Comparison of ENCODE assay signal across 21 cellular contexts in the genomic region with DNA sequence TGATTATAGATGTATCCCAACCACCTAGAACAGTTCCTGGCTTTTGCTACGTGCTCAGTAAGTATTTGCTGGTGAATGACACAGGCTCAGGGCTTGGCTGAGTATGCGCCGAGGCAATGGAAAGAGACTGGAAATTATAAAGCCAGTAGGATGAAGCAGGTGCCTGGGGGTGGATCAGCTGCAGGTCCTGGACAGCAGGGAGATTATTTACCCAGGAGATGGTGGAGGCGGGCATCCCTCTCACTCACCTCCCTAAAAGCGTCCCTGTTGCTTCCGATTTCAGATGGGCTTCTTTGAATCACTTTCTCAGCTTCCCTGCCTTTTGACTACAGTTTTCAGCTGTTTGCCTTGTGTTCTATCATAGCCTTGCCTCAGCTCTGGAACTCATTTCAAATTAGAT. TPM values are rescaled to one million over a fixed set of nuclear protein-coding genes. Genes with fewer than 3 reads are reported as not detected.
A peak's percentile ranks its signal among the peaks of the same experiment; 100 is the strongest.
DNase-seq lines count a peak whose midpoint lies in the region; ATAC-seq lines count a peak whose summit lies in the region.
"Had no signal": no experiment of that assay in that cellular context is flagged by ENCODE, and none has a peak within 500 bp of the region (broad histone marks: within the 10 kb centered on the region; RNA-seq: fewer than 3 reads in every experiment).

No MANE protein-coding gene starts in this region.

- peak overlapping the region; percentile 7 for H3K56ac ChIP-seq in mesendoderm (ENCODE audit: low read length)

- no peaks in the 10 kb centered on the region for H3K36me3 ChIP-seq in H7 (replicated peaks; ENCODE audit: control insufficient read depth, insufficient read depth, low read length)
- no peaks in the 10 kb centered on the region for H3K36me3 ChIP-seq in mesendoderm (ENCODE audit: control insufficient read depth, insufficient read depth, low read length)
- H3K36me3 ChIP-seq: BLaER1 had no signal

- no CpG with 5 or more reads among the region's 6 CpGs for WGBS in mesendoderm (ENCODE audit: extremely low coverage, insufficient coverage, low lambda C conversion rate)

- no peak for ATAC-seq in GM18517 (IDR thresholded peaks at IDR 0.05; ENCODE audit: unreplicated experiment)
- no peak for ATAC-seq in HG02642 (IDR thresholded peaks at IDR 0.05; ENCODE audit: poor library complexity, unreplicated experiment)
- ATAC-seq in HG03280 (IDR thresholded peaks at IDR 0.05; ENCODE audit: unreplicated experiment) = no peak
- ATAC-seq: CD8-positive, alpha-beta T cell; HCT116 had no signal

- H2BK15ac ChIP-seq in mesendoderm (replicated peaks; ENCODE audit: low read depth) = no peak overlapping the region

- DNase-seq in H7 = peak; percentile 10
- DNase-seq in NCI-H69 (lab: John Stamatoyannopoulos, UW) = peak; percentile 14
- no peak for DNase-seq in mesendoderm
- DNase-seq: Caco-2; CD4-positive, CD25-positive, alpha-beta regulatory T cell; CD8-positive, alpha-beta T cell; DMS153; DND-41; GM23248; H9; HFFc6 had no signal

- H3K4me1 ChIP-seq in mesendoderm (ENCODE audit: control insufficient read depth, low read depth, low read length) = peaks cover 8% of the 10 kb centered on the region
- H3K4me1 ChIP-seq: Caco-2 had no signal

- H2BK5ac ChIP-seq in mesendoderm (ENCODE audit: low read length) = no peak overlapping the region

- no peaks in the 10 kb centered on the region for H3K79me1 ChIP-seq in mesendoderm (ENCODE audit: low read length)

- no peak overlapping the region for H3K27ac ChIP-seq in mesendoderm (ENCODE audit: low read depth, low read length)
- H3K27ac ChIP-seq: 22Rv1, BLaER1, C4-2B, GM23248 had no signal

- no peak overlapping the region for H4K8ac ChIP-seq in mesendoderm (ENCODE audit: low read depth, low read length)

- H2AK5ac ChIP-seq in mesendoderm (ENCODE audit: low read length) = no peak overlapping the region

- H3K4me2 ChIP-seq in mesendoderm (ENCODE audit: low read length) = no peak overlapping the region
- H3K4me2 ChIP-seq: BLaER1 had no signal

- no peak overlapping the region for H3K18ac ChIP-seq in mesendoderm (ENCODE audit: low read length)

- H4K5ac ChIP-seq in mesendoderm (ENCODE audit: low read length) = no peak overlapping the region

- H3K79me2 ChIP-seq in mesendoderm (ENCODE audit: control insufficient read depth, insufficient read depth, low read length) = no peaks in the 10 kb centered on the region

- no peak overlapping the region for H2BK120ac ChIP-seq in mesendoderm (ENCODE audit: low read depth, low read length)

- H3K4ac ChIP-seq in mesendoderm (ENCODE audit: low read depth, low read length) = no peak overlapping the region

- H3K4me3 ChIP-seq in H7 (ENCODE audit: insufficient read depth, low read depth, low read length) = no peak overlapping the region
- no peak overlapping the region for H3K4me3 ChIP-seq in mesendoderm (ENCODE audit: low read length)
- H3K4me3 ChIP-seq: BLaER1, GM23248 had no signal

- H3K27me3 ChIP-seq in H7 (ENCODE audit: control insufficient read depth, insufficient read depth, low read length) (no peaks in the 10 kb centered on the region), mesendoderm (ENCODE audit: insufficient read depth, low read length, poor library complexity) (no peaks in the 10 kb centered on the region)
- H3K27me3 ChIP-seq: BLaER1 had no signal

- H3K9ac ChIP-seq in mesendoderm (ENCODE audit: low read length) = no peak overlapping the region
- H3K9ac ChIP-seq: BLaER1, GM23248 had no signal

- H3K23ac ChIP-seq in mesendoderm (ENCODE audit: low read length) = no peak overlapping the region

RNA-seq across cellular contexts. Expression of gene SLC6A13, which starts 6.4 kb away (rescaled TPM):
- not detected in 2 replicates for total RNA-seq in H7 (2014; rRNA removed; shearing (Covaris generic))
- 0.06 TPM for polyA plus RNA-seq in mesendoderm (2013, experiment 1 of 2)
- 0.10 TPM for polyA plus RNA-seq in mesendoderm (2013, experiment 2 of 2)
- total RNA-seq: CD8-positive, alpha-beta T cell; GM23248; H1; H9; HFFc6 had no signal
- polyA plus RNA-seq: AG04450; CD4-positive, CD25-positive, alpha-beta regulatory T cell; GM23248 had no signal

RNA-seq across cellular contexts. Expression of gene SLC6A12, which starts 42.3 kb away (rescaled TPM):
- 0.31 TPM in 1 of 2 replicates, not detected in the other for total RNA-seq in H7 (2014; rRNA removed; shearing (Covaris generic))
- polyA plus RNA-seq in mesendoderm (2013, experiment 1 of 2) = 0.15 TPM
- 0.15 TPM for polyA plus RNA-seq in mesendoderm (2013, experiment 2 of 2)
- total RNA-seq: B cell; CD4-positive, CD25-positive, alpha-beta regulatory T cell; CD8-positive, alpha-beta T cell; GM23248; HFFc6 had no signal
- polyA plus RNA-seq: CD4-positive, CD25-positive, alpha-beta regulatory T cell; GM23248 had no signal
